Comparison of ENCODE assay signal across 22 cellular contexts in the genomic region with DNA sequence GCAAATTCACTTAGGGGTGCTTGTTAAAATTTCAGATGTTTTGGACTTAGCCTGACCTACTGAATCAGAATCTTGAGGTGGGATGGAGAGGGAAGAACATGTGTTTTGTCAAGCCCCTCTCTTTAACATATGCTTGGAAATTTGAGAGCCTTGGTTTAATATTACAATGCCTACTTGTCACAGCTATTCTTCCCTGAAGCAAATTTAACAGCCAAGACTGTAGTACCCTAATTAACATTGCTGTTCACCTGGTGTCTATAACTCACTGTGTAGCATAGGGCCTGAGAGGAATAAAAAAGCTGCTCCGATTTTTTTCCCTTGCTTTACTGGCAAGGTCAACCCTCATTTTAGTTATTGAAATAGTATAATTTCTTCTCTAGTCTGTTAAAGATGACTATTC.
DNase-seq lines count a peak whose midpoint lies in the region; ATAC-seq lines count a peak whose summit lies in the region.
"Had no signal": no experiment of that assay in that cellular context is flagged by ENCODE, and none has a peak within 500 bp of the region (broad histone marks: within the 10 kb centered on the region; RNA-seq: fewer than 3 reads in every experiment).

No MANE protein-coding gene starts in this region.

- no peak for ATAC-seq in HG02610 (IDR thresholded peaks at IDR 0.05; ENCODE audit: unreplicated experiment)
- ATAC-seq in HG03045 (IDR thresholded peaks at IDR 0.05; ENCODE audit: unreplicated experiment), result no peak
- ATAC-seq: activated CD8-positive, alpha-beta T cell treated with anti-CD3 and anti-CD28 coated beads, Interleukin-2, amount 10 ng/mL, durations not matched to agents 7 days and 5 days; SK-N-SH treated with all-trans-retinoic acid at 6 μM for 48 hours; T-helper 17 cell had no signal

- peak; percentile 91 for DNase-seq in NCI-H1092 treated with DMSO at 0.1 percent for 48 hours (lab: John Stamatoyannopoulos, UW)
- DNase-seq in NCI-H146 (lab: John Stamatoyannopoulos, UW), result peak; percentile 16
- peak; percentile 90 for DNase-seq in NCI-H2171 treated with DMSO at 0.1 percent for 48 hours (lab: John Stamatoyannopoulos, UW)
- DNase-seq in SHP77 treated with DMSO at 0.1 percent for 48 hours (lab: John Stamatoyannopoulos, UW), result peak; percentile 38
- DNase-seq in AG20443 (ENCODE audit: low spot score), result no peak
- DNase-seq in stimulated activated CD4-positive, alpha-beta T cell treated with anti-CD3 and anti-CD28 coated beads, Interleukin-4, amount 100 ng/mL, for 24 hours, result no peak
- DNase-seq: activated CD4-positive, alpha-beta T cell treated with anti-CD3 and anti-CD28 coated beads for 1 hour; activated CD8-positive, alpha-beta T cell treated with anti-CD3 and anti-CD28 coated beads, Interleukin-2, amount 10 ng/mL, durations not matched to agents 7 days and 5 days; activated T-cell treated with anti-CD3 and anti-CD28 coated beads for 4 hours; anterior cingulate cortex; effector CD8-positive, alpha-beta T cell; NCI-H1048; NCI-H82; retina; small intestine; stimulated activated CD4-positive, alpha-beta T cell treated with anti-CD3 and anti-CD28 coated beads, Interleukin-1b, Interleukin-23, amount 100 ng/mL, for 48 hours; stomach; T-helper 17 cell; thyroid gland had no signal

Comparison
In these comparisons a context has a peak if more than half of its experiments do, and no peak if none do; other contexts are left out.
1. DNase-seq: peak in NCI-H1092 treated with DMSO at 0.1 percent for 48 hours (single experiment), NCI-H146 (single experiment), NCI-H2171 treated with DMSO at 0.1 percent for 48 hours (single experiment) and SHP77 treated with DMSO at 0.1 percent for 48 hours (single experiment); none in AG20443 (single experiment) and stimulated activated CD4-positive, alpha-beta T cell treated with anti-CD3 and anti-CD28 coated beads, Interleukin-4, amount 100 ng/mL, for 24 hours (single experiment).